23 cellular contexts compared by ENCODE assay signal in the genomic region with DNA sequence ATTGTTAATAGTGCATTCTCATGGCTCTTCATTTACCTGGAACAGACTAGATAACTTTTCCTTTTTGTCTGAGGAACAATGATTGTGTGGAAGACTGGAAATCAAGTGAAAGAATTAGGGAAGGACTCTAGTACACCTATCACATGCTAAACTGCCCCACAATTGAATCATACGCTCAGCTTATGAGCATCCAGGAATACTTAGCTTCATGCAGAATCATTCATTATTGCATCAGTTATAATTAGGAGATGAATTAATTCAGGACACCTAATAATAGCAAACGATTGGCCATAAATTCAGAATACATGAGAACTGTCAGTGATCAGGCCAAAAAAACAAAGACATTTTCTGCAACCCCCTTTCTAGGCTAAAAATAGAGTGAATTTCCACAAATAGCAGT.
"Had no signal": no experiment of that assay in that cellular context is flagged by ENCODE, and none has a peak within 500 bp of the region (broad histone marks: within the 10 kb centered on the region; RNA-seq: fewer than 3 reads in every experiment).

No MANE protein-coding gene starts in this region.

- H3K9me3 ChIP-seq: esophagus muscularis mucosa, heart right ventricle, left lung, lower lobe of right lung had no signal

- ATAC-seq: foreskin keratinocyte, heart right ventricle, left cardiac atrium, left lung, left ventricle myocardium superior, lower lobe of right lung had no signal

- H3K36me3 ChIP-seq: esophagus muscularis mucosa, heart right ventricle, left lung, lower lobe of right lung had no signal

- H3K4me1 ChIP-seq: esophagus muscularis mucosa, foreskin keratinocyte, heart right ventricle, left lung, lower lobe of right lung had no signal

- H3K27ac ChIP-seq: coronary artery, dorsolateral prefrontal cortex, esophagus muscularis mucosa, foreskin keratinocyte, heart right ventricle, left lung, lower lobe of right lung had no signal

- H3K4me3 ChIP-seq: coronary artery, dorsolateral prefrontal cortex, esophagus muscularis mucosa, heart right ventricle, left lung, lower lobe of right lung had no signal

- H3K27me3 ChIP-seq: dorsolateral prefrontal cortex, esophagus muscularis mucosa, heart right ventricle, left lung had no signal

- FAIRE-seq: colon, endothelial cell of umbilical vein, frontal cortex, islet of Langerhans, keratinocyte had no signal

- DNase-seq: cerebellar nuclear complex; dermis blood vessel endothelial cell; dorsolateral prefrontal cortex; effector CD4-positive, alpha-beta T cell; effector memory CD4-positive, alpha-beta T cell; foreskin keratinocyte; glutamatergic neuron; head of caudate nucleus; heart right ventricle; hippocampal formation; left cardiac atrium; left lung; left ventricle myocardium superior; lower lobe of right lung; mesenchymal stem cell; midbrain had no signal
